15 cellular contexts compared by ENCODE assay signal in the genomic region with DNA sequence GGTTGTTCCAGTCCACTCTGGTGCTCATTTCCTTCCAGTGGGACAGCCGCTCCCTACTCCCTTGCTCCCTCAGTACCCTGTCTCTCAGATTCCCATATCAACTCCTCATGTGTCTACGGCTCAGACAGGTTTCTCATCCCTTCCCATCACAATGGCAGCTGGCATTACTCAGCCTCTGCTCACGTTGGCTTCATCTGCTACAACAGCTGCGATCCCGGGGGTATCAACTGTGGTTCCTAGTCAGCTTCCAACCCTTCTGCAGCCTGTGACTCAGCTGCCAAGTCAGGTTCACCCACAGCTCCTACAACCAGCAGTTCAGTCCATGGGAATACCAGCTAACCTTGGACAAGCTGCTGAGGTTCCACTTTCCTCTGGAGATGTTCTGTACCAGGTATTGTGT.
DNase-seq lines count a peak whose midpoint lies in the region; ATAC-seq, FAIRE-seq and TF ChIP-seq lines count a peak whose summit lies in the region.
"Had no signal": no experiment of that assay in that cellular context is flagged by ENCODE, and none has a peak within 500 bp of the region (broad histone marks: within the 10 kb centered on the region; RNA-seq: fewer than 3 reads in every experiment).

No MANE protein-coding gene starts in this region.

- no peak for TF ChIP-seq EP300 in sigmoid colon (IDR thresholded peaks at IDR 0.05)

- DNase-seq in DMS 273 (lab: John Stamatoyannopoulos, UW; ENCODE audit: unreplicated experiment) = peak; percentile 74
- no peak for DNase-seq in DMS 273 treated with DMSO at 0.1 percent for 48 hours (lab: John Stamatoyannopoulos, UW)
- peak; percentile 96 for DNase-seq in NCI-H1694 treated with DMSO at 0.1 percent for 48 hours (lab: John Stamatoyannopoulos, UW)
- peak; percentile 33 for DNase-seq in bronchial epithelial cell (ENCODE audit: low read depth)
- DNase-seq in non-pigmented ciliary epithelial cell (ENCODE audit: low read depth) = peak; percentile 48
- DNase-seq in natural killer cell treated with Interleukin-12 subunit alpha and Interleukin-12 subunit beta and Interleukin-15 and Interleukin-18, amount 100 ng/mL, for 72 hours (ENCODE audit: low spot score) = no peak
- DNase-seq in sigmoid colon = no peak
- DNase-seq: activated naive CD4-positive, alpha-beta T cell; Calu3; NCI-H187 treated with DMSO at 0.1 percent for 48 hours; SHP77 treated with DMSO at 0.1 percent for 48 hours; tibial artery had no signal

- no peak overlapping the region for H3K27ac ChIP-seq in sigmoid colon
- H3K27ac ChIP-seq: 22Rv1, tibial artery had no signal

- no peaks in the 10 kb centered on the region for H3K4me1 ChIP-seq in sigmoid colon
- H3K4me1 ChIP-seq: tibial artery had no signal

- TF ChIP-seq CTCF in bronchial epithelial cell (IDR thresholded peaks at IDR 0.05; ENCODE audit: insufficient read depth, low read length, severe bottlenecking) (no peak), sigmoid colon (IDR thresholded peaks at IDR 0.05) (no peak)

- FAIRE-seq in bronchial epithelial cell (lab: Jason Lieb, UNC) = peak; percentile 32
- FAIRE-seq: K562 had no signal

- H3K36me3 ChIP-seq in bronchial epithelial cell (ENCODE audit: control insufficient read depth, insufficient read depth, low read length) (peaks cover 16% of the 10 kb centered on the region), sigmoid colon (peaks cover 34 to 83% (median 49%) of the 10 kb centered on the region in 4 donors)

- no peak overlapping the region for H3K4me3 Mint-ChIP-seq in natural killer cell treated with Interleukin-12 subunit alpha and Interleukin-12 subunit beta and Interleukin-15 and Interleukin-18, amount 100 ng/mL, for 72 hours

- H3K9me3 Mint-ChIP-seq in natural killer cell treated with Interleukin-12 subunit alpha and Interleukin-12 subunit beta and Interleukin-15 and Interleukin-18, amount 100 ng/mL, for 72 hours = no peaks in the 10 kb centered on the region

- intact Hi-C loops in sigmoid colon (cut with DNase I) = no loop called here

- H3K9me3 ChIP-seq in sigmoid colon = no peaks in the 10 kb centered on the region
- H3K9me3 ChIP-seq: tibial artery had no signal

- H3K27me3 Mint-ChIP-seq in natural killer cell treated with Interleukin-12 subunit alpha and Interleukin-12 subunit beta and Interleukin-15 and Interleukin-18, amount 100 ng/mL, for 72 hours = no peaks in the 10 kb centered on the region

- no peak for ATAC-seq in GM19463 (IDR thresholded peaks at IDR 0.05; ENCODE audit: unreplicated experiment)
- no peak for ATAC-seq in natural killer cell treated with Interleukin-12 subunit alpha and Interleukin-12 subunit beta and Interleukin-15 and Interleukin-18, amount 100 ng/mL, for 72 hours
- ATAC-seq: K562 had no signal

- 91 to 93% methylated on average over 5 of the region's 5 CpGs for WGBS in sigmoid colon, 2 donors

- H3K4me3 ChIP-seq in bronchial epithelial cell (ENCODE audit: low read depth, low read length) (no peak overlapping the region), sigmoid colon (no peak overlapping the region)
- H3K4me3 ChIP-seq: K562, tibial artery had no signal

- H3K4me1 Mint-ChIP-seq in natural killer cell treated with Interleukin-12 subunit alpha and Interleukin-12 subunit beta and Interleukin-15 and Interleukin-18, amount 100 ng/mL, for 72 hours (ENCODE audit: low read depth in 2 of 2) = peaks cover 0 to 4% of the 10 kb centered on the region in 2 donors

- H3K27ac Mint-ChIP-seq in natural killer cell treated with Interleukin-12 subunit alpha and Interleukin-12 subunit beta and Interleukin-15 and Interleukin-18, amount 100 ng/mL, for 72 hours = no peak overlapping the region

- peaks cover 14% of the 10 kb centered on the region for H3K36me3 Mint-ChIP-seq in natural killer cell treated with Interleukin-12 subunit alpha and Interleukin-12 subunit beta and Interleukin-15 and Interleukin-18, amount 100 ng/mL, for 72 hours

- H3K27me3 ChIP-seq in bronchial epithelial cell (ENCODE audit: control insufficient read depth, insufficient read depth, low read length) (no peaks in the 10 kb centered on the region), sigmoid colon (no peaks in the 10 kb centered on the region)
- H3K27me3 ChIP-seq: tibial artery had no signal

- no peak for TF ChIP-seq POLR2A in sigmoid colon (IDR thresholded peaks at IDR 0.05)

Comparison
In these comparisons a context has a peak if more than half of its experiments do, and no peak if none do; other contexts are left out.
1. DNase-seq: peak in DMS 273 (single experiment), NCI-H1694 treated with DMSO at 0.1 percent for 48 hours (single experiment), bronchial epithelial cell (single experiment) and non-pigmented ciliary epithelial cell (single experiment); none in DMS 273 treated with DMSO at 0.1 percent for 48 hours (single experiment), natural killer cell treated with Interleukin-12 subunit alpha and Interleukin-12 subunit beta and Interleukin-15 and Interleukin-18, amount 100 ng/mL, for 72 hours (single experiment) and sigmoid colon (single experiment).